8 cellular contexts compared by ENCODE assay signal in the genomic region with DNA sequence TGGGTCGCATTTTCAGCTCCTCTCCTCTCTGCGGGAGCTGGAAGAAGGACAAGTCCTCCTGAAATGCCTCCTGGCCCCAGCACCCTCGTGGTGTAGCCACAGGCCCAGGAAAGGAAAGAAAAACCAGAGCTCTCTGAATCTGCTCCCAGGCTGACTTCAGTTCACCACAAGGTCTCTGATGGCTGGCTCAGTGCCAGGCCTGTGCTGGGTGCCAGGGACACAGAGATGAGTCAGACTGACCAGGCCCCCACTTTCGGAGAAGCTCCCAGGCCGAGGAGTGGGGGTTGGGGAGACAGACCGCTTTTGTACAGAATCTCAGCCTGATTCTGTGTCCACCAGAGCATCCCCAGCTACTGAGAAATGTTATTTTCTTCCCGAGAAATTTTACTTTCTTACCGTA. TPM values are rescaled to one million over a fixed set of nuclear protein-coding genes. Genes with fewer than 3 reads are reported as not detected.
DNase-seq lines count a peak whose midpoint lies in the region; TF ChIP-seq lines count a peak whose summit lies in the region.

No MANE protein-coding gene starts in this region.

- peak; percentile 5 for DNase-seq in NCI-H345 (lab: John Stamatoyannopoulos, UW)
- no peak for DNase-seq in NCI-H345 treated with DMSO at 0.1 percent for 48 hours (lab: John Stamatoyannopoulos, UW; ENCODE audit: unreplicated experiment)
- peak; percentile 96 for DNase-seq in MV-4-11 (lab: John Stamatoyannopoulos, UW)
- peak; percentile 65 for DNase-seq in activated T-cell treated with anti-CD3 and anti-CD28 coated beads for 48 hours (ENCODE audit: low read depth)
- DNase-seq in esophagus squamous epithelium (lab: John Stamatoyannopoulos, UW) = peak; percentile 51
- DNase-seq in non-pigmented ciliary epithelial cell (ENCODE audit: low read depth) = peak; percentile 96
- no peak for DNase-seq in endothelial cell (ENCODE audit: low spot score)

- H3K9me3 ChIP-seq in esophagus squamous epithelium = peaks cover 0 to 4% (median 0%) of the 10 kb centered on the region in 3 donors

- peaks cover 16% of the 10 kb centered on the region for H3K27me3 Mint-ChIP-seq in endothelial cell (ENCODE audit: unreplicated experiment)

- peaks cover 29 to 82% (median 35%) of the 10 kb centered on the region in 3 donors for H3K4me1 ChIP-seq in esophagus squamous epithelium

- TF ChIP-seq POLR2A in esophagus squamous epithelium (IDR thresholded peaks at IDR 0.05) = no peak

- intact Hi-C loops in esophagus squamous epithelium (cut with DNase I) = no loop called here

- WGBS in esophagus squamous epithelium, 2 donors = 30 to 46% methylated on average over 7 of the region's 8 CpGs

- H3K4me3 Mint-ChIP-seq in endothelial cell (ENCODE audit: unreplicated experiment) = no peak overlapping the region

- peaks cover 20% of the 10 kb centered on the region for H3K4me1 Mint-ChIP-seq in endothelial cell (ENCODE audit: unreplicated experiment)

- peaks cover 5% of the 10 kb centered on the region for H3K9me3 Mint-ChIP-seq in endothelial cell (ENCODE audit: unreplicated experiment)

- H3K27ac Mint-ChIP-seq in endothelial cell (ENCODE audit: unreplicated experiment) = no peak overlapping the region

- TF ChIP-seq CTCF in esophagus squamous epithelium (IDR thresholded peaks at IDR 0.05) (no peak), endothelial cell (IDR thresholded peaks at IDR 0.05; ENCODE audit: unreplicated experiment) (no peak)

- H3K27me3 ChIP-seq in esophagus squamous epithelium = no peaks in the 10 kb centered on the region

- no peaks in the 10 kb centered on the region for H3K36me3 ChIP-seq in esophagus squamous epithelium

- no peak overlapping the region for H3K4me3 ChIP-seq in esophagus squamous epithelium

- H3K36me3 Mint-ChIP-seq in endothelial cell (ENCODE audit: low read depth, unreplicated experiment) = peaks cover 22% of the 10 kb centered on the region

- H3K27ac ChIP-seq in esophagus squamous epithelium (peak overlapping the region in 3 of 4 donors; percentile 81 to 88 (median 82)), temporal lobe (ENCODE audit: low read depth, low read length) (peak overlapping the region; percentile 98)

RNA-seq across cellular contexts. Expression of gene GLIPR2, which starts 12.1 kb away (rescaled TPM):
- total RNA-seq in esophagus squamous epithelium (10 to 100 TPM in 1 of 4 donors, 1 to 10 TPM in 2, under 1 TPM in 1; 0.61 to 13.4 (median 6.0) TPM), temporal lobe (3.9 TPM), endothelial cell (ENCODE audit: unreplicated experiment) (6.3 TPM)

RNA-seq across cellular contexts. Expression of gene CCIN, which starts 20.5 kb away (rescaled TPM):
- total RNA-seq in esophagus squamous epithelium (under 1 TPM in 1 of 4 donors, not detected in 3; 0.13 TPM), temporal lobe (under 0.01 TPM), endothelial cell (ENCODE audit: unreplicated experiment) (not detected)

RNA-seq across cellular contexts. Expression of gene CLTA, which starts 42.1 kb away (rescaled TPM):
- total RNA-seq in esophagus squamous epithelium (100 to 1,000 TPM; 165 to 215 (median 167) TPM), temporal lobe (92.9 TPM), endothelial cell (ENCODE audit: unreplicated experiment) (330 TPM)

Comparison
In these comparisons a context has a peak if more than half of its experiments do, and no peak if none do; other contexts are left out.
1. DNase-seq: peak in NCI-H345 (single experiment), MV-4-11 (single experiment), activated T-cell treated with anti-CD3 and anti-CD28 coated beads for 48 hours (single experiment), esophagus squamous epithelium (single experiment) and non-pigmented ciliary epithelial cell (single experiment); none in NCI-H345 treated with DMSO at 0.1 percent for 48 hours (single experiment) and endothelial cell (single experiment).